Comparison of ENCODE assay signal across 1 cellular context in genomic region chr7:139798221-139798620, GRCh38.
TF ChIP-seq lines count a peak whose summit lies in the region.

No MANE protein-coding gene starts in this region.

TF ChIP-seq in K562, 482 proteins besides CTCF, POLR2A, EP300 and RAD21:
- no peak for TF ChIP-seq FOSL1 (tag; conservative IDR thresholded peaks at IDR 0.05)
- TF ChIP-seq ZNF263 (CRISPR knock-in tag; IDR thresholded peaks at IDR 0.05; ENCODE audit: borderline replicate concordance), result no peak
- 0 out of 2 replicates have a peak, but pooled peaks have one; percentile 5 for TF ChIP-seq MCM3 (IDR thresholded peaks at IDR 0.05)
- no peak for TF ChIP-seq NR4A1 (CRISPR knock-in tag; IDR thresholded peaks at IDR 0.05)
- no peak for TF ChIP-seq NR4A1 (tag; IDR thresholded peaks at IDR 0.05)
- peak; percentile 82 for TF ChIP-seq ZBTB5 (IDR thresholded peaks at IDR 0.05)
- TF ChIP-seq USF1 (CRISPR knock-in tag; IDR thresholded peaks at IDR 0.05), result no peak
- peak; percentile 60; the same call in 1 of the 2 replicates for TF ChIP-seq CC2D1A (IDR thresholded peaks at IDR 0.05)
- no peak for TF ChIP-seq NCOR1 (IDR thresholded peaks at IDR 0.05)
- TF ChIP-seq ZNF124 (CRISPR knock-in tag; IDR thresholded peaks at IDR 0.05), result no peak
- no peak for TF ChIP-seq ZNF740 (CRISPR knock-in tag; IDR thresholded peaks at IDR 0.05)
- TF ChIP-seq ZNF740 (tag; IDR thresholded peaks at IDR 0.05), result no peak
- no peak for TF ChIP-seq MAFF (IDR thresholded peaks at IDR 0.05; ENCODE audit: low read length)
- TF ChIP-seq NFXL1 (CRISPR knock-in tag; IDR thresholded peaks at IDR 0.05), result no peak
- TF ChIP-seq HINFP (tag; conservative IDR thresholded peaks at IDR 0.05; ENCODE audit: low read depth), result peak; percentile 80; the same call in 1 of the 2 replicates
